ENCODE assay signal across 24 cellular contexts in the genomic region with DNA sequence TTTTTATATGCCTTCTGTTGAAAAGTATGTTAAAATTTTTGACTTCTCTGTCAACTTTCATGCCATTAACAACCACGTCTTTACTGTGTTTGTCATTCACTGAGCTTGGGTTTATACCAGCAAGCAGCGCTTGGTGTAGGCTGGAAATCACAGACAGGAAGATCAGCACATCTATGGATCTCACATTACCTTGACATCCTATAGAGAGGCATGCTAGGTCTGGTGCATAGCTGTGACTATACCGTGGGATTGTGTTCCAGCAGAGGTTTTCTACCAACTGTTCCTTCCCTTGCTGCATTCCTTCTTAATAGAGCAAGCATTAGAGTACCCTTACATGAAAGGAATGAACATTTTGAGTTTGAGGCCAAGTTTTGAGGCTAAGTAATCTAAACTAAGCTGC.
"Had no signal": no experiment of that assay in that cellular context is flagged by ENCODE, and none has a peak within 500 bp of the region (broad histone marks: within the 10 kb centered on the region; RNA-seq: fewer than 3 reads in every experiment).

No MANE protein-coding gene starts in this region.

- DNase-seq: occipital lobe; ovary; posterior cingulate gyrus; psoas muscle; right cardiac atrium; right lobe of liver; sigmoid colon; small intestine; stimulated activated CD4-positive, alpha-beta T cell treated with anti-CD3 and anti-CD28 coated beads, Interleukin-15, amount 100 ng/mL, for 24 hours; stimulated activated CD4-positive, alpha-beta T cell treated with anti-CD3 and anti-CD28 coated beads, Interleukin-2, amount 100 ng/mL, for 24 hours; stimulated activated CD4-positive, alpha-beta T cell treated with anti-CD3 and anti-CD28 coated beads, Interleukin-2, amount 100 ng/mL, for 48 hours; stimulated activated CD4-positive, alpha-beta T cell treated with anti-CD3 and anti-CD28 coated beads, Interleukin-4, amount 100 ng/mL, for 24 hours; stimulated activated naive B cell treated with anti-CD40 and anti-IgM and Interleukin-4, amounts not matched to agents 10 μg/mL and 1 μg/mL and 100 μg/mL, for 72 hours; stimulated activated naive CD4-positive, alpha-beta T cell treated with Interleukin-2 at 50 U/mL for 16 hours; stomach; thyroid gland; trophoblast cell; upper lobe of left lung had no signal

- H3K36me3 ChIP-seq: ovary, right lobe of liver, thyroid gland, vagina had no signal

- H3K9ac ChIP-seq: neural progenitor cell, parathyroid adenoma had no signal

- H3K4me1 ChIP-seq: neural progenitor cell, parathyroid adenoma, psoas muscle, right lobe of liver, sigmoid colon, stomach, thyroid gland, tibial nerve, upper lobe of left lung, vagina had no signal

- H2AFZ ChIP-seq: neural progenitor cell, parathyroid adenoma had no signal

- H3K9me3 ChIP-seq: ovary, psoas muscle, right lobe of liver, sigmoid colon, stomach, thoracic aorta, thyroid gland, tibial nerve, upper lobe of left lung, vagina had no signal

- H3K27ac ChIP-seq: neural progenitor cell, ovary, parathyroid adenoma, psoas muscle, right lobe of liver, sigmoid colon, stomach, thoracic aorta, thyroid gland, tibial nerve, upper lobe of left lung, vagina had no signal

- H3K4me3 ChIP-seq: neural progenitor cell, ovary, psoas muscle, right lobe of liver, sigmoid colon, stomach, thoracic aorta, thyroid gland, tibial nerve, upper lobe of left lung, vagina had no signal

- H3K4me2 ChIP-seq: neural progenitor cell had no signal

- ATAC-seq: psoas muscle; right cardiac atrium; right lobe of liver; stimulated activated effector memory CD8-positive, alpha-beta T cell treated with anti-CD3 and anti-CD28 coated beads, Interleukin-12 subunit alpha, Interleukin-12 subunit beta, amount 100 ng/mL, for 72 hours; stimulated activated naive B cell treated with anti-CD40 and anti-IgM and Interleukin-4, amounts not matched to agents 10 μg/mL and 1 μg/mL and 100 μg/mL, for 72 hours had no signal

- H3K27me3 ChIP-seq: neural progenitor cell, ovary, right lobe of liver, sigmoid colon, stomach, thyroid gland, tibial nerve, upper lobe of left lung, vagina had no signal
